Comparison of ENCODE assay signal across 1 cellular context in the genomic region with DNA sequence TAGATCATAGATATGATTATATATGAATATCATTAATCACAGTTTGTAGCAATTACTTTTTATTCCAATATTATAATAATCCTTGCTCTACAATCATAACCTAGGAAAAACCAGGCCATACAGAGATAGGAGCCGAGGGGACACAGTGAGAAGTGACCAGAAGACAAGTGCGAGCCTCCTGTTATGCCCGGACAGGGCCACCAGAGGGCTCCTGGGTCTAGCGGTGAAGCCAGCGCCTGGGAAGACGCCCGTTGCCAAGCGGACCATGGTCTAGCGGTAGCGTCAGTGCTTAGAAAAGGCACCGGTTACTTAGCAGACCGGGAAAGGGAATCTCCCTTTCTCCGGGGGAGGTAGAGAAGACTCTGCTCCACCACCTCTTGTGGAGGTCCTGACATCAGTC.
TF ChIP-seq lines count a peak whose summit lies in the region.
"Not testable (repeated sequence)": the region's sequence is repeated elsewhere in the genome, so short reads cannot be mapped to it uniquely, and the experiment has no call there.

No MANE protein-coding gene starts in this region.

TF ChIP-seq in HepG2, 621 proteins besides CTCF, POLR2A, EP300 and RAD21:
- TF ChIP-seq GABPA (IDR thresholded peaks at IDR 0.05; ENCODE audit: low read depth, low read length): not testable (repeated sequence)
- 0 out of 2 replicates have a peak, but pooled peaks have one; percentile 12 for TF ChIP-seq GABPA (CRISPR knock-in tag; IDR thresholded peaks at IDR 0.05; ENCODE audit: low read depth)
- peak; percentile 56 for TF ChIP-seq STAG1 (CRISPR knock-in tag; IDR thresholded peaks at IDR 0.05)
- TF ChIP-seq THAP11 (CRISPR knock-in tag; IDR thresholded peaks at IDR 0.05): peak; percentile 43
- TF ChIP-seq, protein P1, sequence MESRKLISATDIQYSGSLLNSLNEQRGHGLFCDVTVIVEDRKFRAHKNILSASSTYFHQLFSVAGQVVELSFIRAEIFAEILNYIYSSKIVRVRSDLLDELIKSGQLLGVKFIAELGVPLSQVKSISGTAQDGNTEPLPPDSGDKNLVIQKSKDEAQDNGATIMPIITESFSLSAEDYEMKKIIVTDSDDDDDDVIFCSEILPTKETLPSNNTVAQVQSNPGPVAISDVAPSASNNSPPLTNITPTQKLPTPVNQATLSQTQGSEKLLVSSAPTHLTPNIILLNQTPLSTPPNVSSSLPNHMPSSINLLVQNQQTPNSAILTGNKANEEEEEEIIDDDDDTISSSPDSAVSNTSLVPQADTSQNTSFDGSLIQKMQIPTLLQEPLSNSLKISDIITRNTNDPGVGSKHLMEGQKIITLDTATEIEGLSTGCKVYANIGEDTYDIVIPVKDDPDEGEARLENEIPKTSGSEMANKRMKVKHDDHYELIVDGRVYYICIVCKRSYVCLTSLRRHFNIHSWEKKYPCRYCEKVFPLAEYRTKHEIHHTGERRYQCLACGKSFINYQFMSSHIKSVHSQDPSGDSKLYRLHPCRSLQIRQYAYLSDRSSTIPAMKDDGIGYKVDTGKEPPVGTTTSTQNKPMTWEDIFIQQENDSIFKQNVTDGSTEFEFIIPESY (CRISPR knock-in tag; IDR thresholded peaks at IDR 0.05): peak; percentile 75; the same call in 1 of the 2 replicates
- peak; percentile 44; the same call in 1 of the 2 replicates for TF ChIP-seq ZNF280B (CRISPR knock-in tag; IDR thresholded peaks at IDR 0.05; ENCODE audit: borderline replicate concordance)
- TF ChIP-seq ZNF274 (CRISPR knock-in tag; IDR thresholded peaks at IDR 0.05): 0 out of 2 replicates have a peak, but pooled peaks have one; percentile 25
